In genomic region chr2:52918551-52918950, GRCh38 we compare ENCODE assay signal across 26 cellular contexts.
DNase-seq lines count a peak whose midpoint lies in the region; ATAC-seq and TF ChIP-seq lines count a peak whose summit lies in the region.
"Had no signal": no experiment of that assay in that cellular context is flagged by ENCODE, and none has a peak within 500 bp of the region (broad histone marks: within the 10 kb centered on the region; RNA-seq: fewer than 3 reads in every experiment).

No MANE protein-coding gene starts in this region.

- H3K27ac ChIP-seq in AG04450 (ENCODE audit: low read depth, low read length): peak overlapping the region; percentile 22
- no peak overlapping the region for H3K27ac ChIP-seq in RWPE2 (ENCODE audit: poor library complexity, severe bottlenecking)
- H3K27ac ChIP-seq: BLaER1 treated with 17β-estradiol and CSF1 and Interleukin-3, amounts not matched to agents 10 nM and 100 nM; thoracic aorta; uterus had no signal

- H3K4me3 ChIP-seq in AG04450 (ENCODE audit: low read depth, low read length) (no peak overlapping the region), RWPE2 (ENCODE audit: severe bottlenecking) (no peak overlapping the region), epithelial cell of esophagus (ENCODE audit: low read length) (no peak overlapping the region)
- H3K4me3 ChIP-seq: BLaER1 treated with 17β-estradiol and CSF1 and Interleukin-3, amounts not matched to agents 10 nM and 100 nM; MG63; thoracic aorta; uterus had no signal

- DNase-seq in AG04450 (ENCODE audit: low read depth, low spot score): peak; percentile 60
- no peak for DNase-seq in RWPE2 (ENCODE audit: low spot score)
- DNase-seq in epithelial cell of esophagus (ENCODE audit: low read depth): peak; percentile 53
- DNase-seq in kidney tubule cell (ENCODE audit: low spot score): peak; percentile 45
- DNase-seq in activated CD4-positive, alpha-beta T cell treated with anti-CD3 and anti-CD28 coated beads for 48 hours: no peak
- DNase-seq in mesenteric fat pad (ENCODE audit: low spot score): no peak
- DNase-seq in posterior cingulate gyrus: no peak
- DNase-seq: activated CD4-positive, alpha-beta memory T cell treated with anti-CD3 and anti-CD28 coated beads for 36 hours; activated CD8-positive, alpha-beta memory T cell treated with anti-CD3 and anti-CD28 coated beads, Interleukin-2, amount 50 U/mL, for 48 hours; cortex of kidney; endodermal cell; head of caudate nucleus; left cardiac atrium; MG63; naive thymus-derived CD4-positive, alpha-beta T cell; NCI-H1417 treated with DMSO at 0.1 percent for 48 hours; NCI-H2081 treated with DMSO at 0.1 percent for 48 hours; occipital lobe; Right ventricle myocardium superior; stimulated activated CD4-positive, alpha-beta T cell treated with anti-CD3 and anti-CD28 coated beads, Interleukin-4, amount 100 ng/mL, for 1 hour; stimulated activated naive CD4-positive, alpha-beta T cell; T1000; uterus had no signal

- TF ChIP-seq CTCF in AG04450 (IDR thresholded peaks at IDR 0.05; ENCODE audit: low read depth, low read length): no peak
- no peak for TF ChIP-seq CTCF in RWPE2 (IDR thresholded peaks at IDR 0.05; ENCODE audit: poor library complexity, severe bottlenecking)
- TF ChIP-seq CTCF in epithelial cell of esophagus (IDR thresholded peaks at IDR 0.05; ENCODE audit: insufficient read depth, low read depth, low read length, missing control alignments): no peak

- no peaks in the 10 kb centered on the region for H3K27me3 ChIP-seq in AG04450 (ENCODE audit: control insufficient read depth, insufficient read depth, low read length)
- H3K27me3 ChIP-seq in RWPE2 (ENCODE audit: insufficient read depth, poor library complexity, severe bottlenecking): no peaks in the 10 kb centered on the region
- H3K27me3 ChIP-seq: BLaER1 treated with 17β-estradiol and CSF1 and Interleukin-3, amounts not matched to agents 10 nM and 100 nM; MG63; uterus had no signal

- intact Hi-C loops in posterior cingulate gyrus (cut with DNase I): no loop called here

- CTCF ChIA-PET in AG04450 (lab: Charles Lee): no interaction called here

- ATAC-seq in RWPE2 (ENCODE audit: low read depth): peak; percentile 94
- no peak for ATAC-seq in GM18873 (IDR thresholded peaks at IDR 0.05; ENCODE audit: low FRiP score, unreplicated experiment)
- ATAC-seq: naive thymus-derived CD4-positive, alpha-beta T cell had no signal

- no peaks in the 10 kb centered on the region for H3K36me3 ChIP-seq in RWPE2 (ENCODE audit: low read depth)
- H3K36me3 ChIP-seq: BLaER1 treated with 17β-estradiol and CSF1 and Interleukin-3, amounts not matched to agents 10 nM and 100 nM; MG63; thoracic aorta; uterus had no signal

- peaks cover 6% of the 10 kb centered on the region for H3K4me1 ChIP-seq in RWPE2 (ENCODE audit: insufficient read depth, poor library complexity, severe bottlenecking)
- H3K4me1 ChIP-seq: BLaER1 treated with 17β-estradiol and CSF1 and Interleukin-3, amounts not matched to agents 10 nM and 100 nM; uterus had no signal

- no peaks in the 10 kb centered on the region for H3K9me3 ChIP-seq in AG04450 (ENCODE audit: control insufficient read depth, insufficient read depth, low read length)
- no peaks in the 10 kb centered on the region for H3K9me3 ChIP-seq in RWPE2 (ENCODE audit: severe bottlenecking)
- H3K9me3 ChIP-seq: BLaER1 treated with 17β-estradiol and CSF1 and Interleukin-3, amounts not matched to agents 10 nM and 100 nM; MG63; thoracic aorta; uterus had no signal

- POLR2A ChIA-PET in AG04450 (lab: Yijun Ruan, JAX): interaction anchor here (1.4 kb wide), 1 partner anchor 16 kb away, joined by 4 read pairs; no protein-coding TSS in a partner anchor

Comparison
In these comparisons a context has a peak if more than half of its experiments do, and no peak if none do; other contexts are left out.
1. DNase-seq: peak in AG04450 (single experiment), epithelial cell of esophagus (single experiment) and kidney tubule cell (single experiment); none in RWPE2 (single experiment), activated CD4-positive, alpha-beta T cell treated with anti-CD3 and anti-CD28 coated beads for 48 hours (single experiment), mesenteric fat pad (single experiment) and posterior cingulate gyrus (0 of 10).